ENCODE assay signal across 9 cellular contexts in the genomic region with DNA sequence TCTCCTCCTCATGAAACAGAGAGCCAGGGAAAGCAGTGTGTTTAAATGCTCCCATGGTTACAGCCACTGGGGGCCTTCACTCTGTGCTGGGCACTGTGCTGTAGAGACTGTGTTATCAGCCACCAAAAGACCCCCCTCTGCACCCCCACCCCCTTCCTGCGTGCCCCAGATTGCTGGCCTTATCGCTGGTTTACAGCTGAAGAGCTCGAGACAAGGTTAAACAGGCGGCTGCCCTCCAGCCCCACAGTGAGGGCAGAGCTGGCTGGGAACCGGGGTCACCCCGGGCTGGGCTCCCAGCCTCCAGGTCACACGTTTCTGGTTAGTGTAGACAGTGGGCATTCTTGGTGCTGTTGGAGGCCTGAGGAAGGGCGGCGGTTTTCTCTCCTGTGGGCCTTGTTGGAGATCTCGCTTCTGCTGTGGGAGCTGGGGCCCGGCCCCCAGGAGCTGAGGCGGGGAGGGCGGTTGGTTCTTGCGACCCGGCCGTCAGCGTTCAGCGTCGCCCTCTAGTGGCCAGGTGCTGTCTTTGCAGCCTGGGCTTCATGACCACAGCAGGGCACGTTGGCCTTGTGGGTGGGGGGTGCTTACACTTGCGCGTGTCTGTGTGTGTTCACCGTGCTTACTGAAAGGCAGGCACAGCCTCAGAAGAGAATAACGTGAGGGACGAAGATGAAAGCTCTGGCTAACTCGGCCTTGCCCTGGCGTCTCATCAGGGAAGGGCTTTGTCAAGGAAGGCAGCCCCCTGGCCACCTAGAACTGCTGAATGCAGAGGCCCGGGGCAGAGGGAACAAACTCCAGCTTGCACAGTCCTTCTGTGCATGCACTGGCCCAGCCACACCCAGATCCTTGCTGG. TPM values are rescaled to one million over a fixed set of nuclear protein-coding genes. Genes with fewer than 3 reads are reported as not detected.
DNase-seq lines count a peak whose midpoint lies in the region; ATAC-seq and TF ChIP-seq lines count a peak whose summit lies in the region.
"Had no signal": no experiment of that assay in that cellular context is flagged by ENCODE, and none has a peak within 500 bp of the region (broad histone marks: within the 10 kb centered on the region; RNA-seq: fewer than 3 reads in every experiment).

No MANE protein-coding gene starts in this region.

- H3K4me2 ChIP-seq in parathyroid adenoma (ENCODE audit: low read length): peak overlapping the region; percentile 31

- H3K9me3 ChIP-seq in esophagus squamous epithelium: no peaks in the 10 kb centered on the region
- H3K9me3 ChIP-seq in parathyroid adenoma (ENCODE audit: control insufficient read depth, low read length): no peaks in the 10 kb centered on the region
- H3K9me3 ChIP-seq: BLaER1 treated with 17β-estradiol and CSF1 and Interleukin-3, amounts not matched to agents 10 nM and 100 nM had no signal

- peak; percentile 35 for DNase-seq in NCI-H1436 (lab: John Stamatoyannopoulos, UW)
- no peak for DNase-seq in NCI-H1436 treated with DMSO at 0.1 percent for 48 hours (lab: John Stamatoyannopoulos, UW)
- peak; percentile 18 for DNase-seq in NCI-H748 treated with DMSO at 0.1 percent for 48 hours (lab: John Stamatoyannopoulos, UW)
- peak; percentile 63 for DNase-seq in activated T-cell treated with anti-CD3 and anti-CD28 coated beads for 4 hours
- DNase-seq in esophagus squamous epithelium (lab: John Stamatoyannopoulos, UW): no peak
- DNase-seq in globus pallidus (ENCODE audit: low spot score): no peak

- no peak for TF ChIP-seq POLR2A in esophagus squamous epithelium (IDR thresholded peaks at IDR 0.05)

- no peak overlapping the region for H2AFZ ChIP-seq in parathyroid adenoma

- WGBS in esophagus squamous epithelium, 2 donors: 22 to 80% methylated on average over 1 to 2 of the region's 28 CpGs

- ATAC-seq in GM18511 (IDR thresholded peaks at IDR 0.05; ENCODE audit: unreplicated experiment): no peak

- H3K4me3 ChIP-seq in esophagus squamous epithelium (no peak overlapping the region), parathyroid adenoma (ENCODE audit: low read depth, low read length) (no peak overlapping the region)
- H3K4me3 ChIP-seq: BLaER1 treated with 17β-estradiol and CSF1 and Interleukin-3, amounts not matched to agents 10 nM and 100 nM had no signal

- H3K4me1 ChIP-seq in esophagus squamous epithelium: peaks cover 0 to 21% (median 6%) of the 10 kb centered on the region in 3 donors
- no peaks in the 10 kb centered on the region for H3K4me1 ChIP-seq in parathyroid adenoma

- H3K27me3 ChIP-seq in esophagus squamous epithelium (no peaks in the 10 kb centered on the region), parathyroid adenoma (ENCODE audit: control insufficient read depth, insufficient read depth, low read length) (no peaks in the 10 kb centered on the region)
- H3K27me3 ChIP-seq: BLaER1 treated with 17β-estradiol and CSF1 and Interleukin-3, amounts not matched to agents 10 nM and 100 nM had no signal

- peaks cover 6% of the 10 kb centered on the region for H3K79me2 ChIP-seq in parathyroid adenoma

- peak; percentile 88 to 94 (median 90) for TF ChIP-seq CTCF in esophagus squamous epithelium (IDR thresholded peaks at IDR 0.05)
- TF ChIP-seq CTCF in parathyroid adenoma (IDR thresholded peaks at IDR 0.05): peak; percentile 77

- H3K9ac ChIP-seq in parathyroid adenoma: no peak overlapping the region
- H3K9ac ChIP-seq: BLaER1 treated with 17β-estradiol and CSF1 and Interleukin-3, amounts not matched to agents 10 nM and 100 nM had no signal

- intact Hi-C loops in esophagus squamous epithelium (cut with DNase I): no loop called here

- H3K36me3 ChIP-seq in esophagus squamous epithelium: peaks cover 0 to 78% (median 10%) of the 10 kb centered on the region in 3 donors
- H3K36me3 ChIP-seq in parathyroid adenoma (ENCODE audit: control insufficient read depth, insufficient read depth, low read length): no peaks in the 10 kb centered on the region

- H3K27ac ChIP-seq in esophagus squamous epithelium (no peak overlapping the region), parathyroid adenoma (no peak overlapping the region)
- H3K27ac ChIP-seq: BLaER1 treated with 17β-estradiol and CSF1 and Interleukin-3, amounts not matched to agents 10 nM and 100 nM had no signal

RNA-seq across cellular contexts. Expression of a gene that starts 40.8 kb away (rescaled TPM):
- total RNA-seq in esophagus squamous epithelium: 10 to 100 TPM; 15.6 to 21.7 (median 20.5) TPM

Comparison
In these comparisons a context has a peak if more than half of its experiments do, and no peak if none do; other contexts are left out.
1. DNase-seq: peak in NCI-H1436 (single experiment), NCI-H748 treated with DMSO at 0.1 percent for 48 hours (single experiment) and activated T-cell treated with anti-CD3 and anti-CD28 coated beads for 4 hours (single experiment); none in NCI-H1436 treated with DMSO at 0.1 percent for 48 hours (single experiment), esophagus squamous epithelium (single experiment) and globus pallidus (single experiment).